ENCODE assay signal across 8 cellular contexts in genomic region chrX:17547658-17548057, GRCh38.
A peak's percentile ranks its signal among the peaks of the same experiment; 100 is the strongest.
DNase-seq lines count a peak whose midpoint lies in the region; ATAC-seq, FAIRE-seq and TF ChIP-seq lines count a peak whose summit lies in the region.

No MANE protein-coding gene starts in this region.

- H3K9me3 Mint-ChIP-seq in CD4-positive, alpha-beta memory T cell = no peaks in the 10 kb centered on the region

- peaks cover 11 to 35% of the 10 kb centered on the region in 2 donors for H3K4me1 ChIP-seq in kidney (ENCODE audit: control insufficient read depth in 1 of 2, insufficient read depth in 1 of 2, low read depth in 1 of 2, low read length in 2 of 2)
- H3K4me1 ChIP-seq in CD4-positive, alpha-beta memory T cell (ENCODE audit: insufficient read depth, low read length) = no peaks in the 10 kb centered on the region

- POLR2A ChIA-PET in CD4-positive, alpha-beta memory T cell (lab: Charles Lee; ENCODE audit: partially characterized antibody) = interaction anchor here (0.6 kb wide), 1 partner anchor 193 kb away, joined by 3 read pairs; no protein-coding TSS in a partner anchor

- H3K9ac ChIP-seq in kidney (ENCODE audit: low read length in 2 of 2) = no peak overlapping the region

- peaks cover 0 to 3% of the 10 kb centered on the region in 2 donors for H3K27me3 Mint-ChIP-seq in CD4-positive, alpha-beta memory T cell

- H3K27me3 ChIP-seq in CD4-positive, alpha-beta memory T cell (ENCODE audit: insufficient read depth, low read length) = no peaks in the 10 kb centered on the region

- no peak overlapping the region for H3K27ac Mint-ChIP-seq in CD4-positive, alpha-beta memory T cell

- CTCF ChIA-PET in CD4-positive, alpha-beta memory T cell (lab: Charles Lee; ENCODE audit: partially characterized antibody) = no interaction called here

- DNase-seq in NCI-H345 (lab: John Stamatoyannopoulos, UW) (peak; percentile 73), NCI-H345 treated with DMSO at 0.1 percent for 48 hours (lab: John Stamatoyannopoulos, UW; ENCODE audit: unreplicated experiment) (no peak), SHP77 treated with DMSO at 0.1 percent for 48 hours (lab: John Stamatoyannopoulos, UW) (peak; percentile 55), kidney (peak; percentile 89), GDM1 (lab: John Stamatoyannopoulos, UW) (no peak), frontal cortex (ENCODE audit: low spot score in 2 of 2) (no peak)
- DNase-seq in CD4-positive, alpha-beta memory T cell = no peak

- no peaks in the 10 kb centered on the region for H3K36me3 ChIP-seq in kidney (ENCODE audit: control insufficient read depth in 1 of 2, insufficient read depth in 2 of 2, low read length in 2 of 2)
- no peaks in the 10 kb centered on the region for H3K36me3 ChIP-seq in CD4-positive, alpha-beta memory T cell (ENCODE audit: insufficient read depth, low read length)

- H3K9me3 ChIP-seq in kidney (ENCODE audit: control insufficient read depth in 1 of 2, low read length in 2 of 2) = no peaks in the 10 kb centered on the region
- no peaks in the 10 kb centered on the region for H3K9me3 ChIP-seq in CD4-positive, alpha-beta memory T cell (ENCODE audit: control insufficient read depth in 1 of 2, low read length in 2 of 2)

- no peak for TF ChIP-seq CTCF in kidney (IDR thresholded peaks at IDR 0.05; ENCODE audit: borderline replicate concordance, extremely low read depth, insufficient read depth)

- H3K4me1 Mint-ChIP-seq in CD4-positive, alpha-beta memory T cell = peaks cover 0 to 4% (median 0%) of the 10 kb centered on the region in 4 donors

- H3K27ac ChIP-seq in kidney (ENCODE audit: low read depth in 2 of 2, low read length in 2 of 2) = no peak overlapping the region
- no peak overlapping the region for H3K27ac ChIP-seq in CD4-positive, alpha-beta memory T cell (ENCODE audit: low read depth, low read length)

- H3K36me3 Mint-ChIP-seq in CD4-positive, alpha-beta memory T cell = no peaks in the 10 kb centered on the region

- no peak overlapping the region for H3K4me3 ChIP-seq in kidney (ENCODE audit: low read length in 2 of 2)
- no peak overlapping the region for H3K4me3 ChIP-seq in CD4-positive, alpha-beta memory T cell (ENCODE audit: low read length in 2 of 2)

- H3K4me3 Mint-ChIP-seq in CD4-positive, alpha-beta memory T cell = no peak overlapping the region

- FAIRE-seq in kidney (lab: Jason Lieb, UNC) (peak; percentile 42), frontal cortex (lab: Jason Lieb, UNC) (no peak)

- intact Hi-C loops in kidney (cut with DNase I) = no loop called here
- intact Hi-C loops in CD4-positive, alpha-beta memory T cell (cut with micrococcal nuclease) = no loop called here

- peak; percentile 65 for ATAC-seq in HG03139 (IDR thresholded peaks at IDR 0.05; ENCODE audit: unreplicated experiment)

Comparison
In these comparisons a context has a peak if more than half of its experiments do, and no peak if none do; other contexts are left out.
1. DNase-seq: peak in NCI-H345 (single experiment), SHP77 treated with DMSO at 0.1 percent for 48 hours (single experiment) and kidney (single experiment); none in NCI-H345 treated with DMSO at 0.1 percent for 48 hours (single experiment), GDM1 (single experiment), CD4-positive, alpha-beta memory T cell (0 of 5) and frontal cortex (0 of 2).